Comparison of ENCODE assay signal across 8 cellular contexts in genomic region chr3:192727032-192727847, GRCh38. TPM values are rescaled to one million over a fixed set of nuclear protein-coding genes. Genes with fewer than 3 reads are reported as not detected.
A peak's percentile ranks its signal among the peaks of the same experiment; 100 is the strongest.
DNase-seq lines count a peak whose midpoint lies in the region; ATAC-seq and TF ChIP-seq lines count a peak whose summit lies in the region.

TSS of gene FGF12 (minus strand) at chr3:192727541.

- no peak for TF ChIP-seq RAD21 in HCT116 (IDR thresholded peaks at IDR 0.05; ENCODE audit: low read depth)

- no peak within 1 kb of the TSS for H2AFZ ChIP-seq in HCT116 (ENCODE audit: low read depth, low read length, poor library complexity, severe bottlenecking)

- H3K4me1 ChIP-seq in HCT116 (ENCODE audit: control insufficient read depth in 1 of 2, insufficient read depth in 2 of 2, low read length in 2 of 2) (no peaks in the 10 kb centered on the region), breast epithelium (no peaks in the 10 kb centered on the region)

- no peaks in the 10 kb centered on the region for H3K79me2 ChIP-seq in HCT116 (ENCODE audit: insufficient read depth, low read length)

- TF ChIP-seq CTCF in HCT116 (IDR thresholded peaks at IDR 0.05 in 2 of 3, conservative IDR thresholded peaks at IDR 0.05 in 1 of 3; ENCODE audit: borderline replicate concordance in 1 of 3, insufficient read depth in 1 of 3, low read depth in 2 of 3, low read length in 2 of 3) = no peak
- no peak for TF ChIP-seq CTCF in breast epithelium (IDR thresholded peaks at IDR 0.05)

- no peak within 1 kb of the TSS for H3K9ac ChIP-seq in HCT116 (ENCODE audit: low read length)

- intact Hi-C loops in HCT116 (cut with micrococcal nuclease) (no loop called here), breast epithelium (cut with DNase I; ENCODE audit: low total_unique reads) (no loop called here)

- H3K36me3 ChIP-seq in HCT116 (ENCODE audit: control insufficient read depth in 1 of 2, insufficient read depth in 2 of 2, low read length in 2 of 2) (no peaks in the 10 kb centered on the region), breast epithelium (no peaks in the 10 kb centered on the region)

- H3K27me3 ChIP-seq in HCT116 (ENCODE audit: insufficient read depth, low read length) (peaks cover 26% of the 10 kb centered on the region), breast epithelium (no peaks in the 10 kb centered on the region)

- DNase-seq in HCT116 (ENCODE audit: low read depth, low spot score) (no peak), NCI-H345 treated with DMSO at 0.1 percent for 48 hours (lab: John Stamatoyannopoulos, UW; ENCODE audit: unreplicated experiment) (peak; percentile 87), breast epithelium (ENCODE audit: low spot score in 2 of 2) (peak; percentile 20 to 71), islet precursor cell (peak; percentile 97)
- DNase-seq in stimulated activated CD4-positive, alpha-beta T cell treated with anti-CD3 and anti-CD28 coated beads, Interleukin-4, amount 100 ng/mL, for 24 hours = peak; percentile 3
- DNase-seq in activated T-cell treated with anti-CD3 and anti-CD28 coated beads, Interleukin-2, amount 50 U/mL, for 1 hour = no peak
- DNase-seq in effector CD4-positive, alpha-beta T cell = no peak

- H3K9me3 ChIP-seq in HCT116 (ENCODE audit: control insufficient read depth in 1 of 2, insufficient read depth in 1 of 2, low read depth in 1 of 2, low read length in 2 of 2) (no peaks in the 10 kb centered on the region), breast epithelium (no peaks in the 10 kb centered on the region)

- RAD21 ChIA-PET in HCT116 (lab: Charles Lee; ENCODE audit: low non-redundant PET in 1 of 2, low total read pairs in 2 of 2, uncharacterized antibody in 2 of 2, unreplicated experiment in 2 of 2) = no interaction called here

- TF ChIP-seq POLR2A in HCT116 (IDR thresholded peaks at IDR 0.05; ENCODE audit: borderline replicate concordance, extremely low read depth, insufficient read depth, insufficient read length) = no peak
- no peak for TF ChIP-seq POLR2A in breast epithelium (IDR thresholded peaks at IDR 0.05)

- ATAC-seq in HCT116 (no peak), HG03175 (IDR thresholded peaks at IDR 0.05; ENCODE audit: unreplicated experiment) (no peak)

- H4K20me1 ChIP-seq in HCT116 (ENCODE audit: insufficient read depth) = no peaks in the 10 kb centered on the region

- no TSS peak for BruUV-seq in HCT116 (replicated peaks; lab: Mats Ljungman, UMichigan)

- no peak within 1 kb of the TSS for H3K4me2 ChIP-seq in HCT116 (ENCODE audit: low read length)

- CTCF ChIA-PET in HCT116 (lab: Charles Lee) = no interaction called here

- POLR2A ChIA-PET in HCT116 (lab: Charles Lee) = no interaction called here

- H3K27ac ChIP-seq in HCT116 (ENCODE audit: low read depth, low read length) (no peak within 1 kb of the TSS), breast epithelium (no peak within 1 kb of the TSS)

- H3K4me3 ChIP-seq in HCT116 (replicated peaks in 1 of 2; ENCODE audit: low read depth in 1 of 2, low read length in 2 of 2) (no peak within 1 kb of the TSS), breast epithelium (peak within 1 kb of the TSS; percentile 17 to 54 (median 30))

- H3K9me2 ChIP-seq in HCT116 (ENCODE audit: insufficient read depth) = no peaks in the 10 kb centered on the region

TF ChIP-seq in HCT116, 20 proteins besides CTCF, POLR2A, EP300 and RAD21:
- TF ChIP-seq REST (IDR thresholded peaks at IDR 0.05; ENCODE audit: low read depth) (peak; percentile 26; the same call in 1 of the 2 replicates), FOSL1 (IDR thresholded peaks at IDR 0.05; ENCODE audit: low read depth) (no peak)

RNA-seq across cellular contexts. Expression of gene FGF12, which starts in this region (rescaled TPM):
- total RNA-seq in HCT116 (2021; ENCODE audit: unreplicated experiment) (0.07 TPM), breast epithelium (1 to 10 TPM in 1 of 3 donors, under 1 TPM in 2; 0.44 to 2.1 (median 0.66) TPM)
- not detected in 2 replicates for polyA plus RNA-seq in HCT116 (2012)

Comparison
In these comparisons a context has a peak if more than half of its experiments do, and no peak if none do; other contexts are left out.
1. DNase-seq: peak in NCI-H345 treated with DMSO at 0.1 percent for 48 hours (single experiment), breast epithelium (2 of 2), islet precursor cell (single experiment) and stimulated activated CD4-positive, alpha-beta T cell treated with anti-CD3 and anti-CD28 coated beads, Interleukin-4, amount 100 ng/mL, for 24 hours (single experiment); none in HCT116 (single experiment), activated T-cell treated with anti-CD3 and anti-CD28 coated beads, Interleukin-2, amount 50 U/mL, for 1 hour (single experiment) and effector CD4-positive, alpha-beta T cell (single experiment).
2. H3K4me3 ChIP-seq: peak in breast epithelium (3 of 3); none in HCT116 (0 of 2).